Comparison of ENCODE assay signal across 8 cellular contexts in genomic region chr10:70887804-70888800, GRCh38. TPM values are rescaled to one million over a fixed set of nuclear protein-coding genes. Genes with fewer than 3 reads are reported as not detected.
A peak's percentile ranks its signal among the peaks of the same experiment; 100 is the strongest.
DNase-seq lines count a peak whose midpoint lies in the region; ATAC-seq and TF ChIP-seq lines count a peak whose summit lies in the region.

TSS of gene PCBD1 (minus strand) at chr10:70888565. CDS start at chr10:70888533, 32 bp downstream.

- peak within 1 kb of the TSS; percentile 78 to 89 (median 88) for H3K4me3 ChIP-seq in liver (ENCODE audit: low read depth in 1 of 3, low read length in 3 of 3)

- peak within 1 kb of the TSS; percentile 84 to 92 for H3K9ac ChIP-seq in liver (ENCODE audit: low read depth in 1 of 2, low read length in 2 of 2)

- H3K9me3 ChIP-seq in liver (ENCODE audit: control insufficient read depth in 4 of 4, low read length in 3 of 4): no peaks in the 10 kb centered on the region

- ATAC-seq in HG02798 (IDR thresholded peaks at IDR 0.05; ENCODE audit: poor library complexity, unreplicated experiment): peak; percentile 76

- H3K4me3 Mint-ChIP-seq in dendritic cell treated with granulocyte-macrophage colony-stimulating factor and Interleukin-4, amounts not matched to agents 40 ng/mL and 50 ng/mL, for 4 days: peak within 1 kb of the TSS; percentile 74

- peaks cover 23% of the 10 kb centered on the region for H3K4me1 Mint-ChIP-seq in dendritic cell treated with granulocyte-macrophage colony-stimulating factor and Interleukin-4, amounts not matched to agents 40 ng/mL and 50 ng/mL, for 4 days (ENCODE audit: low read depth)

- no peaks in the 10 kb centered on the region for H3K9me3 Mint-ChIP-seq in dendritic cell treated with granulocyte-macrophage colony-stimulating factor and Interleukin-4, amounts not matched to agents 40 ng/mL and 50 ng/mL, for 4 days

- TF ChIP-seq RAD21 in liver (IDR thresholded peaks at IDR 0.05): no peak

- no peaks in the 10 kb centered on the region for H3K27me3 Mint-ChIP-seq in dendritic cell treated with granulocyte-macrophage colony-stimulating factor and Interleukin-4, amounts not matched to agents 40 ng/mL and 50 ng/mL, for 4 days

- no peak for TF ChIP-seq CTCF in liver (IDR thresholded peaks at IDR 0.05; ENCODE audit: low read depth, low read length, missing input control)

- peak within 1 kb of the TSS; percentile 93 to 98 for H3K27ac ChIP-seq in liver (ENCODE audit: low read depth in 1 of 2, low read length in 2 of 2)

- peaks cover 37% of the 10 kb centered on the region for H3K36me3 Mint-ChIP-seq in dendritic cell treated with granulocyte-macrophage colony-stimulating factor and Interleukin-4, amounts not matched to agents 40 ng/mL and 50 ng/mL, for 4 days (ENCODE audit: low read depth)

- H3K4me1 ChIP-seq in liver (ENCODE audit: control insufficient read depth in 4 of 4, insufficient read depth in 4 of 4, low read length in 3 of 4): peaks cover 0 to 46% (median 31%) of the 10 kb centered on the region in 4 donors

- WGBS in liver: under 1% methylated on average over 85 of the region's 85 CpGs

- no peaks in the 10 kb centered on the region for H3K27me3 ChIP-seq in liver (ENCODE audit: control insufficient read depth in 4 of 4, insufficient read depth in 4 of 4, low read length in 3 of 4)

- H3K36me3 ChIP-seq in liver (ENCODE audit: control insufficient read depth in 4 of 4, insufficient read depth in 3 of 4, low read depth in 1 of 4, low read length in 3 of 4): peaks cover 5 to 20% (median 12%) of the 10 kb centered on the region in 4 donors

- peak within 1 kb of the TSS; percentile 75 for H3K27ac Mint-ChIP-seq in dendritic cell treated with granulocyte-macrophage colony-stimulating factor and Interleukin-4, amounts not matched to agents 40 ng/mL and 50 ng/mL, for 4 days

- DNase-seq in NCI-H187 (lab: John Stamatoyannopoulos, UW) (peak; percentile 22 to 35), NCI-H187 treated with DMSO at 0.1 percent for 48 hours (lab: John Stamatoyannopoulos, UW) (no peak), NCI-H1930 (lab: John Stamatoyannopoulos, UW) (peak; percentile 54 to 55)
- DNase-seq in activated CD4-positive, alpha-beta T cell treated with anti-CD3 and anti-CD28 coated beads for 48 hours: peak; percentile 66
- DNase-seq in stimulated activated CD4-positive, alpha-beta T cell treated with anti-CD3 and anti-CD28 coated beads, Interleukin-4, amount 100 ng/mL, for 1 hour: peak; percentile 71

- intact Hi-C loops in dendritic cell treated with granulocyte-macrophage colony-stimulating factor and Interleukin-4, amounts not matched to agents 40 ng/mL and 50 ng/mL, for 4 days (cut with micrococcal nuclease): no loop called here

TF ChIP-seq in liver, 16 proteins besides CTCF, POLR2A, EP300 and RAD21:
- TF ChIP-seq HNF4A (conservative IDR thresholded peaks at IDR 0.05) (peak in 1 of 2 donors; percentile 12), SP1 (IDR thresholded peaks at IDR 0.05) (peak; percentile 32), RXRA (IDR thresholded peaks at IDR 0.05) (no peak), EGR1 (IDR thresholded peaks at IDR 0.05; ENCODE audit: low read depth in 2 of 2) (peak; percentile 84 to 96), JUND (IDR thresholded peaks at IDR 0.05) (no peak), FOXA2 (IDR thresholded peaks at IDR 0.05) (no peak), FOXA1 (IDR thresholded peaks at IDR 0.05) (no peak), HNF4G (IDR thresholded peaks at IDR 0.05) (no peak), TAF1 (conservative IDR thresholded peaks at IDR 0.05) (peak; percentile 76), YY1 (IDR thresholded peaks at IDR 0.05) (peak; percentile 44), ATF3 (IDR thresholded peaks at IDR 0.05) (no peak), MAX (IDR thresholded peaks at IDR 0.05) (peak; percentile 85), GABPA (IDR thresholded peaks at IDR 0.05 in 1 of 2, conservative IDR thresholded peaks at IDR 0.05 in 1 of 2) (no peak), REST (IDR thresholded peaks at IDR 0.05) (peak; percentile 93), NR2F2 (IDR thresholded peaks at IDR 0.05) (no peak), ZBTB33 (IDR thresholded peaks at IDR 0.05) (peak; percentile 64)

RNA-seq across cellular contexts. Expression of gene PCBD1, which starts in this region (rescaled TPM):
- 10 to 100 TPM; 72.0 to 99.8 TPM for total RNA-seq in liver
- polyA plus RNA-seq in liver: 100 to 1,000 TPM; 243 to 458 TPM
